13 cellular contexts compared by ENCODE assay signal in the genomic region with DNA sequence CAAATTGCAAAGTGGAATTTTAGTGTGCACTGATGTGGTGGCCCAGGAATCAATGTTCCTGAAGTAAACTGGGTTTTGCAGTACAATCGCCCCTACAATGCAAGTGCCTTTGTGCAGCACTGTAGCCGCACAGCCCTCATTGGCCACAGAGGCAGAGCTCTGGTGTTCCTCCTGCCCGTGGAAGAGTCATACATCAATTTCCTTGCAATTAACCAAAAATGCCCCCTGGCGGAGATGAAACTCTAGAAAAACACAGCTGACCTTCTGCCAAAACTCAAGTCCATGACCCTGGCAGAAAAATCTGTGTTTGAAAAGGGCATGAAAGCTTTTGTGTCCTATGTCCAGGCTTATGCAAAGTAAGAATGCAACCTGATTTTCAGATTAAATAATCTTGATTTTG.
DNase-seq lines count a peak whose midpoint lies in the region; ATAC-seq, FAIRE-seq and TF ChIP-seq lines count a peak whose summit lies in the region.
"Had no signal": no experiment of that assay in that cellular context is flagged by ENCODE, and none has a peak within 500 bp of the region (broad histone marks: within the 10 kb centered on the region; RNA-seq: fewer than 3 reads in every experiment).

No MANE protein-coding gene starts in this region.

- CTCF ChIA-PET in A549 (lab: Yijun Ruan, JAX): interaction anchor here (0.6 to 1.1 kb wide), 3 partner anchors 19 to 611 kb away, joined by 3 to 4 read pairs (median 3); no protein-coding TSS in a partner anchor
- CTCF ChIA-PET in activated CD4-positive, alpha-beta memory T cell treated with anti-CD3 and anti-CD28 coated beads for 36 hours (lab: Charles Lee): no interaction called here

- no peak overlapping the region for H3K27ac Mint-ChIP-seq in endodermal cell
- H3K27ac Mint-ChIP-seq in activated CD4-positive, alpha-beta memory T cell treated with anti-CD3 and anti-CD28 coated beads for 36 hours: no peak overlapping the region
- H3K27ac Mint-ChIP-seq: B cell had no signal

- peak; percentile 54 to 69; a peak in 4 of 6 replicates for ATAC-seq in A549
- no peak for ATAC-seq in HG03196 (IDR thresholded peaks at IDR 0.05; ENCODE audit: unreplicated experiment)

- TF ChIP-seq RAD21 in A549 (conservative IDR thresholded peaks at IDR 0.05 in 1 of 2, IDR thresholded peaks at IDR 0.05 in 1 of 2): no peak

- TF ChIP-seq POLR2A in A549 (IDR thresholded peaks at IDR 0.05; ENCODE audit: low read length): no peak

- intact Hi-C loops in activated CD4-positive, alpha-beta memory T cell treated with anti-CD3 and anti-CD28 coated beads for 36 hours (cut with micrococcal nuclease): no loop called here

- TF ChIP-seq CTCF in A549 (IDR thresholded peaks at IDR 0.05) (no peak), endodermal cell (conservative IDR thresholded peaks at IDR 0.05) (peak; percentile 66)

- H3K9me3 Mint-ChIP-seq in endodermal cell: no peaks in the 10 kb centered on the region
- H3K9me3 Mint-ChIP-seq in activated CD4-positive, alpha-beta memory T cell treated with anti-CD3 and anti-CD28 coated beads for 36 hours: no peaks in the 10 kb centered on the region

- H3K27me3 ChIP-seq in endodermal cell (ENCODE audit: control insufficient read depth, insufficient read depth, low read length, poor library complexity, severe bottlenecking): no peaks in the 10 kb centered on the region
- H3K27me3 ChIP-seq: sigmoid colon had no signal

- no peaks in the 10 kb centered on the region for H3K9me3 ChIP-seq in A549
- no peaks in the 10 kb centered on the region for H3K9me3 ChIP-seq in endodermal cell (ENCODE audit: control insufficient read depth, low read length)
- H3K9me3 ChIP-seq: sigmoid colon had no signal

- H3K4me1 ChIP-seq in A549 (no peaks in the 10 kb centered on the region), endodermal cell (ENCODE audit: control insufficient read depth, insufficient read depth, low read length) (no peaks in the 10 kb centered on the region)
- H3K4me1 ChIP-seq: sigmoid colon had no signal

- no peaks in the 10 kb centered on the region for H3K36me3 ChIP-seq in endodermal cell (ENCODE audit: control insufficient read depth, insufficient read depth, low read length)
- H3K36me3 ChIP-seq: sigmoid colon had no signal

- H3K4me3 ChIP-seq in A549 (no peak overlapping the region), endodermal cell (ENCODE audit: low read length) (no peak overlapping the region)
- H3K4me3 ChIP-seq: sigmoid colon had no signal

- no peak for FAIRE-seq in A549 (lab: Jason Lieb, UNC)

- no peak overlapping the region for H3K4me3 Mint-ChIP-seq in endodermal cell
- H3K4me3 Mint-ChIP-seq in activated CD4-positive, alpha-beta memory T cell treated with anti-CD3 and anti-CD28 coated beads for 36 hours: no peak overlapping the region
- H3K4me3 Mint-ChIP-seq: B cell had no signal

- H3K27ac ChIP-seq in A549: no peak overlapping the region
- H3K27ac ChIP-seq in endodermal cell (ENCODE audit: low read depth, low read length): no peak overlapping the region
- H3K27ac ChIP-seq: sigmoid colon had no signal

- no peak overlapping the region for H3K9ac ChIP-seq in endodermal cell (ENCODE audit: extremely low read depth, low read length, poor library complexity, severe bottlenecking)

- DNase-seq in A549 (ENCODE audit: low read depth in 1 of 2, low spot score in 1 of 2): peak; percentile 24 to 35
- DNase-seq in H4 (ENCODE audit: low spot score): peak; percentile 27
- DNase-seq in RKO (ENCODE audit: low spot score): peak; percentile 24
- peak; percentile 72 for DNase-seq in endodermal cell
- DNase-seq in NCI-H1436 (lab: John Stamatoyannopoulos, UW): no peak
- no peak for DNase-seq in activated CD4-positive, alpha-beta memory T cell treated with anti-CD3 and anti-CD28 coated beads for 36 hours
- no peak for DNase-seq in NCI-H446 (lab: John Stamatoyannopoulos, UW)
- DNase-seq: NCI-H1048, NCI-H82, sigmoid colon, T1000 had no signal

- H3K27me3 Mint-ChIP-seq in endodermal cell (ENCODE audit: insufficient read depth): no peaks in the 10 kb centered on the region
- H3K27me3 Mint-ChIP-seq in activated CD4-positive, alpha-beta memory T cell treated with anti-CD3 and anti-CD28 coated beads for 36 hours: peaks cover 2% of the 10 kb centered on the region

- peaks cover 10% of the 10 kb centered on the region for H3K4me1 Mint-ChIP-seq in endodermal cell
- no peaks in the 10 kb centered on the region for H3K4me1 Mint-ChIP-seq in activated CD4-positive, alpha-beta memory T cell treated with anti-CD3 and anti-CD28 coated beads for 36 hours (ENCODE audit: low read depth)
- H3K4me1 Mint-ChIP-seq: B cell had no signal

- 40% methylated on average over 4 of the region's 4 CpGs for WGBS in A549 (ENCODE audit: missing lambda C conversion rate)
- WGBS in endodermal cell (ENCODE audit: insufficient coverage in 1 of 2, insufficient read length in 1 of 2), 2 experiments: 80 to 81% methylated on average over 2 to 4 of the region's 4 CpGs

- POLR2A ChIA-PET in A549 (lab: Yijun Ruan, JAX): no interaction called here
- POLR2A ChIA-PET in activated CD4-positive, alpha-beta memory T cell treated with anti-CD3 and anti-CD28 coated beads for 36 hours (lab: Charles Lee): no interaction called here

- H3K36me3 Mint-ChIP-seq in endodermal cell (ENCODE audit: low read depth): no peaks in the 10 kb centered on the region
- no peaks in the 10 kb centered on the region for H3K36me3 Mint-ChIP-seq in activated CD4-positive, alpha-beta memory T cell treated with anti-CD3 and anti-CD28 coated beads for 36 hours

- H3K4me2 ChIP-seq in A549: no peak overlapping the region

- TF ChIP-seq EP300 in A549 (IDR thresholded peaks at IDR 0.05): no peak

TF ChIP-seq in A549, 52 proteins besides CTCF, POLR2A, EP300 and RAD21:
- TF ChIP-seq HDAC2 (IDR thresholded peaks at IDR 0.05): no peak
- TF ChIP-seq MAFK (IDR thresholded peaks at IDR 0.05; ENCODE audit: partially characterized antibody): no peak

Comparison
In these comparisons a context has a peak if more than half of its experiments do, and no peak if none do; other contexts are left out.
1. DNase-seq: peak in A549 (2 of 2), H4 (single experiment), RKO (single experiment) and endodermal cell (single experiment); none in NCI-H1436 (single experiment), activated CD4-positive, alpha-beta memory T cell treated with anti-CD3 and anti-CD28 coated beads for 36 hours (single experiment) and NCI-H446 (0 of 2).